In the genomic region with DNA sequence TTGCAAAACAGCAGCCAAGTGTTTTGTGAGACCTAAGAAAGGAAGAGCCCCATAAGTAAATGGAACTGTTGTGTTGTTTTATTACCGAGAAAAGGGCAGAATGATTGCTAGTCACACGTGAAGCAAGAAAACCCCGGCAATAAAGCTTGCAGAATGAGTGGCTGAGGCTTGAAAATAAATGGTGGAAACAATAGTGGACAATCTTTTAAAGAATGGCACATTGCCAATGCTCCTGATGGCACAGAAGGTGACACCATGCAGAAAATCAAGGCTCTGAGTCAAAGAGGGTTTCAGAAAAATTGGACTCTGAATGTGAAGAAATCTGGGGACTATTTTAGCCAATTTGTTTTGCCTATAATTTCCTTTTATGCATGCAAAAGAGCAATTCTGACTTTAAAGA, we compare ENCODE assay signal across 31 cellular contexts. TPM values are rescaled to one million over a fixed set of nuclear protein-coding genes. Genes with fewer than 3 reads are reported as not detected.
A peak's percentile ranks its signal among the peaks of the same experiment; 100 is the strongest.
DNase-seq lines count a peak whose midpoint lies in the region; ATAC-seq, FAIRE-seq and TF ChIP-seq lines count a peak whose summit lies in the region.
"Had no signal": no experiment of that assay in that cellular context is flagged by ENCODE, and none has a peak within 500 bp of the region (broad histone marks: within the 10 kb centered on the region; RNA-seq: fewer than 3 reads in every experiment).

No MANE protein-coding gene starts in this region.

- H3K9me3 Mint-ChIP-seq in GM23338 (no peaks in the 10 kb centered on the region), T-cell (no peaks in the 10 kb centered on the region), nephron (no peaks in the 10 kb centered on the region)
- H3K9me3 Mint-ChIP-seq: CD8-positive, alpha-beta memory T cell; T-helper 1 cell treated with Interleukin-12 subunit alpha and Interleukin-12 subunit beta and Interleukin-4 antibody, amounts not matched to agents 30 μg/mL and 1 μg/mL, for 36 hours had no signal

- peaks cover 26% of the 10 kb centered on the region for H3K4me1 ChIP-seq in GM23338 (ENCODE audit: insufficient read depth)

- H3K27me3 Mint-ChIP-seq in GM23338 (ENCODE audit: insufficient read depth, low read depth, poor library complexity) (peaks cover 14% of the 10 kb centered on the region), T-cell (peaks cover 0 to 15% of the 10 kb centered on the region in 2 donors), nephron (ENCODE audit: low read depth) (peaks cover 58% of the 10 kb centered on the region)

- H3K27me3 ChIP-seq in GM23338 (ENCODE audit: insufficient read depth), result no peaks in the 10 kb centered on the region
- H3K27me3 ChIP-seq: adrenal gland, body of pancreas had no signal

- no peaks in the 10 kb centered on the region for H3F3A ChIP-seq in GM23338 (replicated peaks; ENCODE audit: low read depth)

- ATAC-seq in GM23338, result no peak
- no peak for ATAC-seq in T-cell (replicated peaks in 1 of 4)
- ATAC-seq: body of pancreas; stimulated activated naive CD8-positive, alpha-beta T cell treated with anti-CD3 and anti-CD28 coated beads, Interleukin-15, Interleukin-2, amounts not matched to agents 100 U/mL and 50 U/mL, for 24 hours had no signal

- H3K4me3 ChIP-seq in GM23338, result peak overlapping the region; percentile 37; the same call in 1 of the 2 replicates
- H3K4me3 ChIP-seq: adrenal gland, body of pancreas, left lung had no signal

- H3K27ac Mint-ChIP-seq in GM23338 (no peak overlapping the region), T-cell (peak overlapping the region; percentile 29 to 97), nephron (peak overlapping the region in 2 of 3 experiments; percentile 3 to 19)

- H3K79me2 ChIP-seq in GM23338 (replicated peaks; ENCODE audit: insufficient read depth), result no peaks in the 10 kb centered on the region

- H3K36me3 ChIP-seq in GM23338 (ENCODE audit: insufficient read depth), result no peaks in the 10 kb centered on the region
- H3K36me3 ChIP-seq: adrenal gland, left lung had no signal

- H3K4me3 Mint-ChIP-seq in GM23338, result no peak overlapping the region
- H3K4me3 Mint-ChIP-seq in T-cell, result peak overlapping the region in 1 of 3 donors; percentile 81
- H3K4me3 Mint-ChIP-seq in nephron, result no peak overlapping the region
- H3K4me3 Mint-ChIP-seq: T-helper 1 cell treated with Interleukin-12 subunit alpha and Interleukin-12 subunit beta and Interleukin-4 antibody, amounts not matched to agents 30 μg/mL and 1 μg/mL, for 36 hours had no signal

- POLR2A ChIA-PET in T-cell (lab: Charles Lee), result no interaction called here

- no peak overlapping the region for H3K27ac ChIP-seq in GM23338 (ENCODE audit: low read depth)
- H3K27ac ChIP-seq: body of pancreas, left lung had no signal

- no peaks in the 10 kb centered on the region for H4K20me1 ChIP-seq in GM23338 (replicated peaks; ENCODE audit: insufficient read depth)

- H3K9me2 ChIP-seq in GM23338 (ENCODE audit: insufficient read depth), result no peaks in the 10 kb centered on the region

- peak; percentile 9 for DNase-seq in NCI-H1436 (lab: John Stamatoyannopoulos, UW)
- DNase-seq in NCI-H1436 treated with DMSO at 0.1 percent for 48 hours (lab: John Stamatoyannopoulos, UW), result no peak
- no peak for DNase-seq in GM23338 (ENCODE audit: low spot score)
- no peak for DNase-seq in T-cell
- DNase-seq in GM12892 (ENCODE audit: insufficient read length), result no peak
- DNase-seq in NK-92 treated with Interleukin-12 subunit alpha and Interleukin-12 subunit beta, amount 100 ng/mL, for 24 hours (lab: John Stamatoyannopoulos, UW), result no peak
- no peak for DNase-seq in KBM-7
- DNase-seq: activated CD4-positive, alpha-beta T cell treated with anti-CD3 and anti-CD28 coated beads for 1 hour; activated gamma-delta T cell treated with Interleukin-2 at 50 U/mL for 16 hours; activated T-cell treated with anti-CD3 and anti-CD28 coated beads for 4 hours; adrenal gland; body of pancreas; CD8-positive, alpha-beta memory T cell; cerebellar nuclear complex; H7; IMR-90; left lung; mesendoderm; NCI-H1694; NCI-H2171 treated with DMSO at 0.1 percent for 48 hours; NCI-H524 treated with DMSO at 0.1 percent for 48 hours; stimulated activated CD4-positive, alpha-beta T cell treated with anti-CD3 and anti-CD28 coated beads, Interleukin-15, amount 100 ng/mL, for 24 hours; stimulated activated naive CD8-positive, alpha-beta T cell treated with anti-CD3 and anti-CD28 coated beads, Interleukin-15, Interleukin-2, amounts not matched to agents 100 U/mL and 50 U/mL, for 24 hours had no signal

- H3K36me3 Mint-ChIP-seq in GM23338 (ENCODE audit: low read depth), result no peaks in the 10 kb centered on the region
- no peaks in the 10 kb centered on the region for H3K36me3 Mint-ChIP-seq in T-cell
- no peaks in the 10 kb centered on the region for H3K36me3 Mint-ChIP-seq in nephron (ENCODE audit: low read depth)
- H3K36me3 Mint-ChIP-seq: CD8-positive, alpha-beta memory T cell had no signal

- TF ChIP-seq CTCF in GM23338 (conservative IDR thresholded peaks at IDR 0.05; ENCODE audit: low read depth in 2 of 2) (no peak), nephron (IDR thresholded peaks at IDR 0.05; ENCODE audit: unreplicated experiment in 3 of 3) (no peak)

- TF ChIP-seq POLR2A in GM12892 (IDR thresholded peaks at IDR 0.05; ENCODE audit: low read depth, low read length), result no peak

- H3K4me2 ChIP-seq in GM23338, result peak overlapping the region; percentile 75

- no peak for FAIRE-seq in GM12892 (lab: Jason Lieb, UNC)
- FAIRE-seq: A204.1, endothelial cell of umbilical vein had no signal

- H2AFZ ChIP-seq in GM23338, result peak overlapping the region; percentile 24; the same call in 1 of the 2 replicates

- H3K4me1 Mint-ChIP-seq in GM23338, result peaks cover 39% of the 10 kb centered on the region
- H3K4me1 Mint-ChIP-seq in T-cell, result peaks cover 17 to 43% (median 29%) of the 10 kb centered on the region in 3 donors
- peaks cover 18% of the 10 kb centered on the region for H3K4me1 Mint-ChIP-seq in nephron

- CTCF ChIA-PET in T-cell (lab: Charles Lee), result interaction anchor here (0.5 to 1.7 kb wide), 6 partner anchors 9 to 180 kb away, joined by 3 to 16 read pairs (median 4); a partner anchor contains a TSS

- in situ Hi-C loops in KBM-7 (cut with MboI; ENCODE audit: low pct_unique_long_range_greater_than_20kb, low sequenced_read_pairs), result no loop called here

TF ChIP-seq in GM23338, 12 proteins besides CTCF, POLR2A, EP300 and RAD21 (continues in another document):
- no peak for TF ChIP-seq EZH2 (IDR thresholded peaks at IDR 0.05; ENCODE audit: low read depth, unreplicated experiment)
- TF ChIP-seq POLR2AphosphoS5 (IDR thresholded peaks at IDR 0.05; ENCODE audit: low read depth), result no peak
- no peak for TF ChIP-seq ZNF114 (CRISPR knock-in tag; IDR thresholded peaks at IDR 0.05)
- TF ChIP-seq ZNF331 (CRISPR knock-in tag; IDR thresholded peaks at IDR 0.05; ENCODE audit: low read depth), result no peak
- TF ChIP-seq NANOG (IDR thresholded peaks at IDR 0.05; ENCODE audit: borderline replicate concordance), result no peak
- TF ChIP-seq JUNB (IDR thresholded peaks at IDR 0.05; ENCODE audit: unreplicated experiment), result no peak

RNA-seq across cellular contexts. Expression of a gene that starts 4.0 kb away (rescaled TPM):
- 0.07 TPM in 1 of 2 replicates, not detected in the other for total RNA-seq in GM23338 (2014; rRNA removed; shearing (Covaris generic))
- polyA plus RNA-seq in GM23338 (2016; fragmentation: Nextera tagmentation; extraction: Ambion mirVana), result not detected in 2 replicates
- not detected for total RNA-seq in T-cell
- not detected for polyA plus RNA-seq in GM12892 (2012; ENCODE audit: missing spikeins)
- total RNA-seq: body of pancreas; CD8-positive, alpha-beta memory T cell; endothelial cell of umbilical vein; fibroblast of lung; H7; IMR-90; MCF 10A; myocyte; pulmonary artery endothelial cell had no signal
- polyA plus RNA-seq: CD8-positive, alpha-beta memory T cell; endothelial cell of umbilical vein; fibroblast of lung; IMR-90 had no signal

RNA-seq across cellular contexts. Expression of a gene that starts 15.2 kb away (rescaled TPM):
- 2.2 and 2.7 TPM in 2 replicates for total RNA-seq in GM23338 (2014; rRNA removed; shearing (Covaris generic))
- 1.1 and 1.3 TPM in 2 replicates for polyA plus RNA-seq in GM23338 (2016; fragmentation: Nextera tagmentation; extraction: Ambion mirVana)
- not detected for total RNA-seq in T-cell
- polyA plus RNA-seq in GM12892 (2012; ENCODE audit: missing spikeins), result not detected
- total RNA-seq: CD8-positive, alpha-beta memory T cell; fibroblast of lung; IMR-90; MCF 10A; myocyte had no signal
- polyA plus RNA-seq: CD8-positive, alpha-beta memory T cell; fibroblast of lung; IMR-90 had no signal

RNA-seq across cellular contexts. Expression of a gene that starts 26.2 kb away (rescaled TPM):
- total RNA-seq in GM23338 (2014; rRNA removed; shearing (Covaris generic)), result not detected in 2 replicates
- 0.08 TPM in 1 of 2 replicates, not detected in the other for polyA plus RNA-seq in GM23338 (2016; fragmentation: Nextera tagmentation; extraction: Ambion mirVana)
- not detected for total RNA-seq in T-cell
- polyA plus RNA-seq in GM12892 (2012; ENCODE audit: missing spikeins), result not detected
- total RNA-seq: body of pancreas; CD8-positive, alpha-beta memory T cell; endothelial cell of umbilical vein; H7; IMR-90; MCF 10A; myocyte; pulmonary artery endothelial cell had no signal
- polyA plus RNA-seq: CD8-positive, alpha-beta memory T cell; fibroblast of lung; IMR-90 had no signal

RNA-seq across cellular contexts. Expression of a gene that starts 42.8 kb away (rescaled TPM):
- total RNA-seq in GM23338 (2014; rRNA removed; shearing (Covaris generic)), result 0.08 and 2.0 TPM in 2 replicates
- 0.61 and 0.83 TPM in 2 replicates for polyA plus RNA-seq in GM23338 (2016; fragmentation: Nextera tagmentation; extraction: Ambion mirVana)
- under 1 TPM in 2 of 5 donors, not detected in 3; 0.25 to 0.30 TPM for total RNA-seq in T-cell
- polyA plus RNA-seq in GM12892 (2012; ENCODE audit: missing spikeins), result not detected
- total RNA-seq: endothelial cell of umbilical vein, H7, MCF 10A, pulmonary artery endothelial cell had no signal
